12 cellular contexts compared by ENCODE assay signal in genomic region chr16:19411298-19411697, GRCh38. TPM values are rescaled to one million over a fixed set of nuclear protein-coding genes. Genes with fewer than 3 reads are reported as not detected.
DNase-seq lines count a peak whose midpoint lies in the region; ATAC-seq, FAIRE-seq and TF ChIP-seq lines count a peak whose summit lies in the region.
"Had no signal": no experiment of that assay in that cellular context is flagged by ENCODE, and none has a peak within 500 bp of the region (broad histone marks: within the 10 kb centered on the region; RNA-seq: fewer than 3 reads in every experiment).

No MANE protein-coding gene starts in this region.

- no peak overlapping the region for H3K9ac ChIP-seq in iPS-15b (ENCODE audit: low read depth, low read length)

- H3K27me3 ChIP-seq in Peyer's patch (peaks cover 0 to 7% of the 10 kb centered on the region in 2 donors), iPS-15b (ENCODE audit: control insufficient read depth, insufficient read depth, low read length) (peaks cover 11% of the 10 kb centered on the region), small intestine (ENCODE audit: control insufficient read depth in 2 of 2, insufficient read depth in 2 of 2, low read length in 2 of 2) (peaks cover 0 to 6% of the 10 kb centered on the region in 2 donors)

- H3K4me3 Mint-ChIP-seq in T-helper 1 cell treated with Interleukin-12 subunit alpha and Interleukin-12 subunit beta and Interleukin-4 antibody, amounts not matched to agents 30 μg/mL and 1 μg/mL, for 36 hours = peak overlapping the region; percentile 25

- ATAC-seq in GM18867 (IDR thresholded peaks at IDR 0.05; ENCODE audit: unreplicated experiment) = no peak
- ATAC-seq: activated CD4-positive, CD25-positive, alpha-beta regulatory T cell treated with anti-CD3 and anti-CD28 coated beads, Interleukin-2, amount 50 U/mL, for 24 hours had no signal

- peaks cover 51% of the 10 kb centered on the region for H3K27me3 Mint-ChIP-seq in T-helper 1 cell treated with Interleukin-12 subunit alpha and Interleukin-12 subunit beta and Interleukin-4 antibody, amounts not matched to agents 30 μg/mL and 1 μg/mL, for 36 hours (ENCODE audit: low read depth)

- peak in 1 of 6 experiments; percentile 6 for TF ChIP-seq CTCF in Peyer's patch (IDR thresholded peaks at IDR 0.05)

- H3K36me3 ChIP-seq in Peyer's patch = no peaks in the 10 kb centered on the region
- no peaks in the 10 kb centered on the region for H3K36me3 ChIP-seq in iPS-15b (ENCODE audit: control insufficient read depth, insufficient read depth, low read length)
- H3K36me3 ChIP-seq in small intestine (ENCODE audit: control insufficient read depth in 2 of 2, insufficient read depth in 2 of 2, low read length in 2 of 2) = no peaks in the 10 kb centered on the region

- H3K27ac ChIP-seq in Peyer's patch (peak overlapping the region in 3 of 4 donors; percentile 70 to 89 (median 86)), small intestine (ENCODE audit: low read depth in 1 of 2, low read length in 1 of 2) (peak overlapping the region in 1 of 2 donors; percentile 95)

- H3K27ac Mint-ChIP-seq in T-helper 1 cell treated with Interleukin-12 subunit alpha and Interleukin-12 subunit beta and Interleukin-4 antibody, amounts not matched to agents 30 μg/mL and 1 μg/mL, for 36 hours = no peak overlapping the region

- H3K9me3 Mint-ChIP-seq in T-helper 1 cell treated with Interleukin-12 subunit alpha and Interleukin-12 subunit beta and Interleukin-4 antibody, amounts not matched to agents 30 μg/mL and 1 μg/mL, for 36 hours = peaks cover 4% of the 10 kb centered on the region

- 20 to 46% (median 27%) methylated on average over 3 of the region's 3 CpGs for WGBS in small intestine, 3 donors

- DNase-seq in T-helper 1 cell (no peak), Peyer's patch (no peak), small intestine (no peak), GOT3 (lab: John Stamatoyannopoulos, UW) (no peak)
- no peak for DNase-seq in stimulated activated CD8-positive, alpha-beta memory T cell treated with anti-CD3 and anti-CD28 coated beads, Interleukin-4, amount 100 ng/mL, for 48 hours
- DNase-seq: cortex of kidney, Right ventricle myocardium superior had no signal

- H3K4me1 ChIP-seq in Peyer's patch (peaks cover 0 to 27% (median 3%) of the 10 kb centered on the region in 4 donors), iPS-15b (ENCODE audit: control insufficient read depth, insufficient read depth, low read length) (peaks cover 6% of the 10 kb centered on the region), small intestine (ENCODE audit: control insufficient read depth in 2 of 2, insufficient read depth in 1 of 2, low read depth in 1 of 2, low read length in 1 of 2) (peaks cover 0 to 2% of the 10 kb centered on the region in 2 donors)

- H3K9me3 ChIP-seq in Peyer's patch (peaks cover 0 to 7% (median 4%) of the 10 kb centered on the region in 4 donors), iPS-15b (ENCODE audit: control insufficient read depth, insufficient read depth, low read length) (no peaks in the 10 kb centered on the region), small intestine (ENCODE audit: control insufficient read depth, low read depth) (no peaks in the 10 kb centered on the region)

- no peak for FAIRE-seq in small intestine (lab: Jason Lieb, UNC)
- FAIRE-seq: A204.1 had no signal

- H3K4me3 ChIP-seq in Peyer's patch = peak overlapping the region in 3 of 4 donors; percentile 41 to 76 (median 72)
- H3K4me3 ChIP-seq in iPS-15b (ENCODE audit: low read depth, low read length) = peak overlapping the region; percentile 50
- peak overlapping the region; percentile 10 to 62 for H3K4me3 ChIP-seq in small intestine (ENCODE audit: low read depth in 1 of 2, low read length in 2 of 2)

- peaks cover 4% of the 10 kb centered on the region for H3K4me1 Mint-ChIP-seq in T-helper 1 cell treated with Interleukin-12 subunit alpha and Interleukin-12 subunit beta and Interleukin-4 antibody, amounts not matched to agents 30 μg/mL and 1 μg/mL, for 36 hours (ENCODE audit: low read depth)

- no peak for TF ChIP-seq POLR2A in Peyer's patch (IDR thresholded peaks at IDR 0.05)

- no peaks in the 10 kb centered on the region for H3K36me3 Mint-ChIP-seq in T-helper 1 cell treated with Interleukin-12 subunit alpha and Interleukin-12 subunit beta and Interleukin-4 antibody, amounts not matched to agents 30 μg/mL and 1 μg/mL, for 36 hours (ENCODE audit: low read depth)

RNA-seq across cellular contexts. Expression of gene TMC5, which starts 6.4 kb away (rescaled TPM):
- 100 to 1,000 TPM in 3 of 4 donors, 10 to 100 TPM in 1; 26.4 to 218 (median 175) TPM for total RNA-seq in Peyer's patch
- polyA plus RNA-seq in small intestine = 10 to 100 TPM; 61.5 to 91.6 (median 83.0) TPM
- total RNA-seq: Right ventricle myocardium superior had no signal
